1 cellular context compared by ENCODE assay signal in the genomic region with DNA sequence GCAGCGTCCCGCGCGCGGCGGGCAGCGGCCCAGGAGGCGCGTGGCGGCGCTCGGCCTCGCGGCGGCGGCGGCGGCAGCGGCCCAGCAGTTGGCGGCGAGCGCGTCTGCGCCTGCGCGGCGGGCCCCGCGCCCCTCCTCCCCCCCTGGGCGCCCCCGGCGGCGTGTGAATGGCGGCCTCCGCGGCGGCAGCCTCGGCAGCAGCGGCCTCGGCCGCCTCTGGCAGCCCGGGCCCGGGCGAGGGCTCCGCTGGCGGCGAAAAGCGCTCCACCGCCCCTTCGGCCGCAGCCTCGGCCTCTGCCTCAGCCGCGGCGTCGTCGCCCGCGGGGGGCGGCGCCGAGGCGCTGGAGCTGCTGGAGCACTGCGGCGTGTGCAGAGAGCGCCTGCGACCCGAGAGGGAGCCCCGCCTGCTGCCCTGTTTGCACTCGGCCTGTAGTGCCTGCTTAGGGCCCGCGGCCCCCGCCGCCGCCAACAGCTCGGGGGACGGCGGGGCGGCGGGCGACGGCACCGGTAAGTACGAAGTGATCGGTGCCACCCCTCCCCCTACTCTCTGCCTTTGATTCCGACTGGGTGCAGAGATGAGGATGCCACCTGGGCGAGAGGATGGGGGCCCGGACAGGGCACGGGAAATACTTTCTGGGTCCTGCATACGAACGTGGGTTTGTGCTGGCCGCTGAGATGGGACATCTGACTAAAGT.
TF ChIP-seq lines count a peak whose summit lies in the region.

No MANE protein-coding gene starts in this region.

TF ChIP-seq in HepG2, 621 proteins besides CTCF, POLR2A, EP300 and RAD21 (continued from another document and continues in another):
- TF ChIP-seq, protein P1, sequence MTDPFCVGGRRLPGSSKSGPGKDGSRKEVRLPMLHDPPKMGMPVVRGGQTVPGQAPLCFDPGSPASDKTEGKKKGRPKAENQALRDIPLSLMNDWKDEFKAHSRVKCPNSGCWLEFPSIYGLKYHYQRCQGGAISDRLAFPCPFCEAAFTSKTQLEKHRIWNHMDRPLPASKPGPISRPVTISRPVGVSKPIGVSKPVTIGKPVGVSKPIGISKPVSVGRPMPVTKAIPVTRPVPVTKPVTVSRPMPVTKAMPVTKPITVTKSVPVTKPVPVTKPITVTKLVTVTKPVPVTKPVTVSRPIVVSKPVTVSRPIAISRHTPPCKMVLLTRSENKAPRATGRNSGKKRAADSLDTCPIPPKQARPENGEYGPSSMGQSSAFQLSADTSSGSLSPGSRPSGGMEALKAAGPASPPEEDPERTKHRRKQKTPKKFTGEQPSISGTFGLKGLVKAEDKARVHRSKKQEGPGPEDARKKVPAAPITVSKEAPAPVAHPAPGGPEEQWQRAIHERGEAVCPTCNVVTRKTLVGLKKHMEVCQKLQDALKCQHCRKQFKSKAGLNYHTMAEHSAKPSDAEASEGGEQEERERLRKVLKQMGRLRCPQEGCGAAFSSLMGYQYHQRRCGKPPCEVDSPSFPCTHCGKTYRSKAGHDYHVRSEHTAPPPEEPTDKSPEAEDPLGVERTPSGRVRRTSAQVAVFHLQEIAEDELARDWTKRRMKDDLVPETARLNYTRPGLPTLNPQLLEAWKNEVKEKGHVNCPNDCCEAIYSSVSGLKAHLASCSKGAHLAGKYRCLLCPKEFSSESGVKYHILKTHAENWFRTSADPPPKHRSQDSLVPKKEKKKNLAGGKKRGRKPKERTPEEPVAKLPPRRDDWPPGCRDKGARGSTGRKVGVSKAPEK (CRISPR knock-in tag; IDR thresholded peaks at IDR 0.05; ENCODE audit: borderline replicate concordance), result no peak
- TF ChIP-seq KDM5A (IDR thresholded peaks at IDR 0.05; ENCODE audit: borderline replicate concordance, low read length), result 0 out of 2 replicates have a peak, but pooled peaks have one; percentile 18
- TF ChIP-seq, protein P2, sequence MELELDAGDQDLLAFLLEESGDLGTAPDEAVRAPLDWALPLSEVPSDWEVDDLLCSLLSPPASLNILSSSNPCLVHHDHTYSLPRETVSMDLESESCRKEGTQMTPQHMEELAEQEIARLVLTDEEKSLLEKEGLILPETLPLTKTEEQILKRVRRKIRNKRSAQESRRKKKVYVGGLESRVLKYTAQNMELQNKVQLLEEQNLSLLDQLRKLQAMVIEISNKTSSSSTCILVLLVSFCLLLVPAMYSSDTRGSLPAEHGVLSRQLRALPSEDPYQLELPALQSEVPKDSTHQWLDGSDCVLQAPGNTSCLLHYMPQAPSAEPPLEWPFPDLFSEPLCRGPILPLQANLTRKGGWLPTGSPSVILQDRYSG (CRISPR knock-in tag; IDR thresholded peaks at IDR 0.05), result no peak
- no peak for TF ChIP-seq ZNF841 (CRISPR knock-in tag; IDR thresholded peaks at IDR 0.05; ENCODE audit: borderline replicate concordance)
- TF ChIP-seq ZNF782 (CRISPR knock-in tag; IDR thresholded peaks at IDR 0.05; ENCODE audit: borderline replicate concordance), result no peak
- TF ChIP-seq ZNF143 (CRISPR knock-in tag; IDR thresholded peaks at IDR 0.05), result no peak
- TF ChIP-seq U2AF1 (optimal IDR thresholded peaks at IDR 0.05; ENCODE audit: low read depth, low read length), result no peak
- 0 out of 2 replicates have a peak, but pooled peaks have one; percentile 20 for TF ChIP-seq ZNF562 (CRISPR knock-in tag; IDR thresholded peaks at IDR 0.05; ENCODE audit: borderline replicate concordance)
- TF ChIP-seq, protein P3, sequence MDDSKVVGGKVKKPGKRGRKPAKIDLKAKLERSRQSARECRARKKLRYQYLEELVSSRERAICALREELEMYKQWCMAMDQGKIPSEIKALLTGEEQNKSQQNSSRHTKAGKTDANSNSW (CRISPR knock-in tag; IDR thresholded peaks at IDR 0.05; ENCODE audit: borderline replicate concordance), result no peak
- TF ChIP-seq ZNF496 (CRISPR knock-in tag; IDR thresholded peaks at IDR 0.05; ENCODE audit: insufficient replicate concordance), result no peak
- no peak for TF ChIP-seq PHF21A (CRISPR knock-in tag; IDR thresholded peaks at IDR 0.05)
- TF ChIP-seq ZMYM4 (CRISPR knock-in tag; IDR thresholded peaks at IDR 0.05), result no peak
- TF ChIP-seq CHCHD3 (CRISPR knock-in tag; IDR thresholded peaks at IDR 0.05), result no peak
- TF ChIP-seq, protein P4, sequence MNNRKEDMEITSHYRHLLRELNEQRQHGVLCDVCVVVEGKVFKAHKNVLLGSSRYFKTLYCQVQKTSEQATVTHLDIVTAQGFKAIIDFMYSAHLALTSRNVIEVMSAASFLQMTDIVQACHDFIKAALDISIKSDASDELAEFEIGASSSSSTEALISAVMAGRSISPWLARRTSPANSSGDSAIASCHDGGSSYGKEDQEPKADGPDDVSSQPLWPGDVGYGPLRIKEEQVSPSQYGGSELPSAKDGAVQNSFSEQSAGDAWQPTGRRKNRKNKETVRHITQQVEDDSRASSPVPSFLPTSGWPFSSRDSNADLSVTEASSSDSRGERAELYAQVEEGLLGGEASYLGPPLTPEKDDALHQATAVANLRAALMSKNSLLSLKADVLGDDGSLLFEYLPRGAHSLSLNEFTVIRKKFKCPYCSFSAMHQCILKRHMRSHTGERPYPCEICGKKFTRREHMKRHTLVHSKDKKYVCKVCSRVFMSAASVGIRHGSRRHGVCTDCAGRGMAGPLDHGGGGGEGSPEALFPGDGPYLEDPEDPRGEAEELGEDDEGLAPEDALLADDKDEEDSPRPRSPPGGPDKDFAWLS (CRISPR knock-in tag; IDR thresholded peaks at IDR 0.05; ENCODE audit: borderline replicate concordance), result no peak
- no peak for TF ChIP-seq MIER3 (CRISPR knock-in tag; IDR thresholded peaks at IDR 0.05; ENCODE audit: borderline replicate concordance)
- no peak for TF ChIP-seq RBM22 (optimal IDR thresholded peaks at IDR 0.05; ENCODE audit: low read length)
- no peak for TF ChIP-seq ZNF775 (CRISPR knock-in tag; IDR thresholded peaks at IDR 0.05; ENCODE audit: borderline replicate concordance)
- TF ChIP-seq MAZ (IDR thresholded peaks at IDR 0.05; ENCODE audit: borderline replicate concordance, low read depth, low read length), result no peak
- no peak for TF ChIP-seq MAZ (CRISPR knock-in tag; IDR thresholded peaks at IDR 0.05; ENCODE audit: low read depth)
- peak; percentile 85 for TF ChIP-seq YY1 (IDR thresholded peaks at IDR 0.05; ENCODE audit: insufficient read depth, insufficient replicate concordance, low read depth, low read length)
- no peak for TF ChIP-seq SP4 (CRISPR knock-in tag; IDR thresholded peaks at IDR 0.05)
- no peak for TF ChIP-seq TBX3 (IDR thresholded peaks at IDR 0.05; ENCODE audit: borderline replicate concordance)
- no peak for TF ChIP-seq ZNF121 (CRISPR knock-in tag; IDR thresholded peaks at IDR 0.05)
- TF ChIP-seq ZNF589 (CRISPR knock-in tag; conservative IDR thresholded peaks at IDR 0.05), result 0 out of 2 replicates have a peak, but pooled peaks have one; percentile 22
- no peak for TF ChIP-seq DPF2 (CRISPR knock-in tag; IDR thresholded peaks at IDR 0.05; ENCODE audit: borderline replicate concordance, low read depth)
- TF ChIP-seq ATF7-NPFF (CRISPR knock-in tag; IDR thresholded peaks at IDR 0.05; ENCODE audit: low read depth), result 0 out of 2 replicates have a peak, but pooled peaks have one; percentile 41
- TF ChIP-seq, protein P5, sequence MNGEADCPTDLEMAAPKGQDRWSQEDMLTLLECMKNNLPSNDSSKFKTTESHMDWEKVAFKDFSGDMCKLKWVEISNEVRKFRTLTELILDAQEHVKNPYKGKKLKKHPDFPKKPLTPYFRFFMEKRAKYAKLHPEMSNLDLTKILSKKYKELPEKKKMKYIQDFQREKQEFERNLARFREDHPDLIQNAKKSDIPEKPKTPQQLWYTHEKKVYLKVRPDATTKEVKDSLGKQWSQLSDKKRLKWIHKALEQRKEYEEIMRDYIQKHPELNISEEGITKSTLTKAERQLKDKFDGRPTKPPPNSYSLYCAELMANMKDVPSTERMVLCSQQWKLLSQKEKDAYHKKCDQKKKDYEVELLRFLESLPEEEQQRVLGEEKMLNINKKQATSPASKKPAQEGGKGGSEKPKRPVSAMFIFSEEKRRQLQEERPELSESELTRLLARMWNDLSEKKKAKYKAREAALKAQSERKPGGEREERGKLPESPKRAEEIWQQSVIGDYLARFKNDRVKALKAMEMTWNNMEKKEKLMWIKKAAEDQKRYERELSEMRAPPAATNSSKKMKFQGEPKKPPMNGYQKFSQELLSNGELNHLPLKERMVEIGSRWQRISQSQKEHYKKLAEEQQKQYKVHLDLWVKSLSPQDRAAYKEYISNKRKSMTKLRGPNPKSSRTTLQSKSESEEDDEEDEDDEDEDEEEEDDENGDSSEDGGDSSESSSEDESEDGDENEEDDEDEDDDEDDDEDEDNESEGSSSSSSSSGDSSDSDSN (CRISPR knock-in tag; IDR thresholded peaks at IDR 0.05), result peak; percentile 0; the same call in 1 of the 2 replicates
- no peak for TF ChIP-seq ZNF253 (CRISPR knock-in tag; IDR thresholded peaks at IDR 0.05; ENCODE audit: borderline replicate concordance)
- peak; percentile 17; the same call in 1 of the 2 replicates for TF ChIP-seq ZSCAN20 (CRISPR knock-in tag; IDR thresholded peaks at IDR 0.05; ENCODE audit: borderline replicate concordance)
- no peak for TF ChIP-seq NR3C1 (CRISPR knock-in tag; IDR thresholded peaks at IDR 0.05)
- 0 out of 2 replicates have a peak, but pooled peaks have one; percentile 44 for TF ChIP-seq REL (CRISPR knock-in tag; conservative IDR thresholded peaks at IDR 0.05)
- no peak for TF ChIP-seq ZBTB7A (CRISPR knock-in tag; IDR thresholded peaks at IDR 0.05)
- TF ChIP-seq ZFP82 (CRISPR knock-in tag; IDR thresholded peaks at IDR 0.05; ENCODE audit: borderline replicate concordance), result peak; percentile 39; the same call in 1 of the 2 replicates
- no peak for TF ChIP-seq ZNF776 (CRISPR knock-in tag; IDR thresholded peaks at IDR 0.05)
- TF ChIP-seq ZNF891 (CRISPR knock-in tag; IDR thresholded peaks at IDR 0.05), result no peak
- TF ChIP-seq ELF1 (CRISPR knock-in tag; IDR thresholded peaks at IDR 0.05), result no peak
- TF ChIP-seq, protein P6, sequence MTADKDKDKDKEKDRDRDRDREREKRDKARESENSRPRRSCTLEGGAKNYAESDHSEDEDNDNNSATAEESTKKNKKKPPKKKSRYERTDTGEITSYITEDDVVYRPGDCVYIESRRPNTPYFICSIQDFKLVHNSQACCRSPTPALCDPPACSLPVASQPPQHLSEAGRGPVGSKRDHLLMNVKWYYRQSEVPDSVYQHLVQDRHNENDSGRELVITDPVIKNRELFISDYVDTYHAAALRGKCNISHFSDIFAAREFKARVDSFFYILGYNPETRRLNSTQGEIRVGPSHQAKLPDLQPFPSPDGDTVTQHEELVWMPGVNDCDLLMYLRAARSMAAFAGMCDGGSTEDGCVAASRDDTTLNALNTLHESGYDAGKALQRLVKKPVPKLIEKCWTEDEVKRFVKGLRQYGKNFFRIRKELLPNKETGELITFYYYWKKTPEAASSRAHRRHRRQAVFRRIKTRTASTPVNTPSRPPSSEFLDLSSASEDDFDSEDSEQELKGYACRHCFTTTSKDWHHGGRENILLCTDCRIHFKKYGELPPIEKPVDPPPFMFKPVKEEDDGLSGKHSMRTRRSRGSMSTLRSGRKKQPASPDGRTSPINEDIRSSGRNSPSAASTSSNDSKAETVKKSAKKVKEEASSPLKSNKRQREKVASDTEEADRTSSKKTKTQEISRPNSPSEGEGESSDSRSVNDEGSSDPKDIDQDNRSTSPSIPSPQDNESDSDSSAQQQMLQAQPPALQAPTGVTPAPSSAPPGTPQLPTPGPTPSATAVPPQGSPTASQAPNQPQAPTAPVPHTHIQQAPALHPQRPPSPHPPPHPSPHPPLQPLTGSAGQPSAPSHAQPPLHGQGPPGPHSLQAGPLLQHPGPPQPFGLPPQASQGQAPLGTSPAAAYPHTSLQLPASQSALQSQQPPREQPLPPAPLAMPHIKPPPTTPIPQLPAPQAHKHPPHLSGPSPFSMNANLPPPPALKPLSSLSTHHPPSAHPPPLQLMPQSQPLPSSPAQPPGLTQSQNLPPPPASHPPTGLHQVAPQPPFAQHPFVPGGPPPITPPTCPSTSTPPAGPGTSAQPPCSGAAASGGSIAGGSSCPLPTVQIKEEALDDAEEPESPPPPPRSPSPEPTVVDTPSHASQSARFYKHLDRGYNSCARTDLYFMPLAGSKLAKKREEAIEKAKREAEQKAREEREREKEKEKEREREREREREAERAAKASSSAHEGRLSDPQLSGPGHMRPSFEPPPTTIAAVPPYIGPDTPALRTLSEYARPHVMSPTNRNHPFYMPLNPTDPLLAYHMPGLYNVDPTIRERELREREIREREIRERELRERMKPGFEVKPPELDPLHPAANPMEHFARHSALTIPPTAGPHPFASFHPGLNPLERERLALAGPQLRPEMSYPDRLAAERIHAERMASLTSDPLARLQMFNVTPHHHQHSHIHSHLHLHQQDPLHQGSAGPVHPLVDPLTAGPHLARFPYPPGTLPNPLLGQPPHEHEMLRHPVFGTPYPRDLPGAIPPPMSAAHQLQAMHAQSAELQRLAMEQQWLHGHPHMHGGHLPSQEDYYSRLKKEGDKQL (CRISPR knock-in tag; IDR thresholded peaks at IDR 0.05; ENCODE audit: low read depth), result no peak
- TF ChIP-seq, protein P7, sequence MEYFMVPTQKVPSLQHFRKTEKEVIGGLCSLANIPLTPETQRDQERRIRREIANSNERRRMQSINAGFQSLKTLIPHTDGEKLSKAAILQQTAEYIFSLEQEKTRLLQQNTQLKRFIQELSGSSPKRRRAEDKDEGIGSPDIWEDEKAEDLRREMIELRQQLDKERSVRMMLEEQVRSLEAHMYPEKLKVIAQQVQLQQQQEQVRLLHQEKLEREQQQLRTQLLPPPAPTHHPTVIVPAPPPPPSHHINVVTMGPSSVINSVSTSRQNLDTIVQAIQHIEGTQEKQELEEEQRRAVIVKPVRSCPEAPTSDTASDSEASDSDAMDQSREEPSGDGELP (IDR thresholded peaks at IDR 0.05; ENCODE audit: borderline replicate concordance, low read depth), result no peak
- TF ChIP-seq MEIS2 (CRISPR knock-in tag; IDR thresholded peaks at IDR 0.05), result no peak; the same call in 1 of the 2 replicates
- TF ChIP-seq SMYD3 (CRISPR knock-in tag; IDR thresholded peaks at IDR 0.05), result no peak
- no peak for TF ChIP-seq PRPF4 (IDR thresholded peaks at IDR 0.05; ENCODE audit: low read depth, low read length, poor library complexity, severe bottlenecking)
- no peak for TF ChIP-seq ZNF207 (IDR thresholded peaks at IDR 0.05; ENCODE audit: borderline replicate concordance)
- TF ChIP-seq ZNF292 (CRISPR knock-in tag; IDR thresholded peaks at IDR 0.05; ENCODE audit: borderline replicate concordance, low read depth), result no peak
- TF ChIP-seq HIVEP1 (CRISPR knock-in tag; IDR thresholded peaks at IDR 0.05), result no peak
- no peak for TF ChIP-seq GTF2F1 (IDR thresholded peaks at IDR 0.05; ENCODE audit: low read length)
- TF ChIP-seq, protein P8, sequence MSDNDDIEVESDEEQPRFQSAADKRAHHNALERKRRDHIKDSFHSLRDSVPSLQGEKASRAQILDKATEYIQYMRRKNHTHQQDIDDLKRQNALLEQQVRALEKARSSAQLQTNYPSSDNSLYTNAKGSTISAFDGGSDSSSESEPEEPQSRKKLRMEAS (IDR thresholded peaks at IDR 0.05), result peak; percentile 14; the same call in 1 of the 2 replicates
